11 cellular contexts compared by ENCODE assay signal in genomic region chr3:4739289-4740236, GRCh38.
DNase-seq lines count a peak whose midpoint lies in the region; ATAC-seq, FAIRE-seq and TF ChIP-seq lines count a peak whose summit lies in the region.
"Had no signal": no experiment of that assay in that cellular context is flagged by ENCODE, and none has a peak within 500 bp of the region (broad histone marks: within the 10 kb centered on the region; RNA-seq: fewer than 3 reads in every experiment).

No MANE protein-coding gene starts in this region.

- CTCF ChIA-PET in activated CD8-positive, alpha-beta T cell treated with anti-CD3 and anti-CD28 coated beads for 36 hours (lab: Charles Lee), result interaction anchor here (0.8 to 3.0 kb wide), 7 partner anchors 10 to 319 kb away, joined by 3 to 16 read pairs (median 4); no protein-coding TSS in a partner anchor

- H3K27me3 Mint-ChIP-seq in activated CD8-positive, alpha-beta T cell treated with anti-CD3 and anti-CD28 coated beads for 36 hours, result no peaks in the 10 kb centered on the region

- H3K4me3 ChIP-seq in kidney (ENCODE audit: low read length in 2 of 2) (no peak overlapping the region), suprapubic skin (no peak overlapping the region)

- DNase-seq in activated CD8-positive, alpha-beta memory T cell treated with anti-CD3 and anti-CD28 coated beads for 24 hours, result peak; percentile 70
- no peak for DNase-seq in activated CD8-positive, alpha-beta memory T cell treated with anti-CD3 and anti-CD28 coated beads, Interleukin-2, amount 50 U/mL, for 48 hours
- peak; percentile 69 for DNase-seq in activated CD8-positive, alpha-beta T cell treated with anti-CD3 and anti-CD28 coated beads for 36 hours
- no peak for DNase-seq in kidney
- DNase-seq in suprapubic skin (ENCODE audit: low spot score in 2 of 2), result peak in 1 of 2 donors; percentile 70
- no peak for DNase-seq in H4 (ENCODE audit: low spot score)
- no peak for DNase-seq in NCI-H2196 (lab: John Stamatoyannopoulos, UW; ENCODE audit: unreplicated experiment)
- no peak for DNase-seq in NCI-H446 treated with DMSO at 0.1 percent for 48 hours (lab: John Stamatoyannopoulos, UW)
- DNase-seq: ACHN; NCI-H1436; stimulated activated CD4-positive, alpha-beta T cell treated with anti-CD3 and anti-CD28 coated beads, Interleukin-15, amount 100 ng/mL, for 24 hours had no signal

- H3K36me3 Mint-ChIP-seq in activated CD8-positive, alpha-beta T cell treated with anti-CD3 and anti-CD28 coated beads for 36 hours (ENCODE audit: low read depth), result peaks cover 68% of the 10 kb centered on the region

- no peak overlapping the region for H3K9ac ChIP-seq in kidney (ENCODE audit: low read length in 2 of 2)

- no peak for TF ChIP-seq POLR2A in suprapubic skin (IDR thresholded peaks at IDR 0.05)

- H3K27ac ChIP-seq in kidney (ENCODE audit: low read depth in 2 of 2, low read length in 2 of 2), result peak overlapping the region; percentile 90 to 92
- peak overlapping the region; percentile 84 for H3K27ac ChIP-seq in suprapubic skin

- peak; percentile 64 for ATAC-seq in activated CD8-positive, alpha-beta T cell treated with anti-CD3 and anti-CD28 coated beads for 36 hours

- intact Hi-C loops in activated CD8-positive, alpha-beta T cell treated with anti-CD3 and anti-CD28 coated beads for 36 hours (cut with micrococcal nuclease), result loop anchor here (2.0 to 10.0 kb wide), 4 partner anchors 37 to 455 kb away; partner anchors contain the start of gene BHLHE40
- intact Hi-C loops in kidney (cut with DNase I), result no loop called here

- WGBS in suprapubic skin, result 95% methylated on average over 9 of the region's 9 CpGs

- peaks cover 17 to 20% of the 10 kb centered on the region in 2 donors for H3K4me1 ChIP-seq in kidney (ENCODE audit: control insufficient read depth in 1 of 2, insufficient read depth in 1 of 2, low read depth in 1 of 2, low read length in 2 of 2)
- peaks cover 69% of the 10 kb centered on the region for H3K4me1 ChIP-seq in suprapubic skin

- POLR2A ChIA-PET in activated CD8-positive, alpha-beta T cell treated with anti-CD3 and anti-CD28 coated beads for 36 hours (lab: Charles Lee), result interaction anchor here (0.9 to 1.5 kb wide), 11 partner anchors 11 to 262 kb away, joined by 3 to 8 read pairs (median 3); partner anchors contain the start of gene BHLHE40

- peak overlapping the region; percentile 34 for H3K4me3 Mint-ChIP-seq in activated CD8-positive, alpha-beta T cell treated with anti-CD3 and anti-CD28 coated beads for 36 hours

- H3K4me1 Mint-ChIP-seq in activated CD8-positive, alpha-beta T cell treated with anti-CD3 and anti-CD28 coated beads for 36 hours (ENCODE audit: low read depth), result peaks cover 72% of the 10 kb centered on the region

- H3K36me3 ChIP-seq in kidney (ENCODE audit: control insufficient read depth in 1 of 2, insufficient read depth in 2 of 2, low read length in 2 of 2), result peaks cover 8 to 9% of the 10 kb centered on the region in 2 donors
- no peaks in the 10 kb centered on the region for H3K36me3 ChIP-seq in suprapubic skin

- no peaks in the 10 kb centered on the region for H3K27me3 ChIP-seq in suprapubic skin

- peak overlapping the region; percentile 91 for H3K27ac Mint-ChIP-seq in activated CD8-positive, alpha-beta T cell treated with anti-CD3 and anti-CD28 coated beads for 36 hours

- TF ChIP-seq EP300 in suprapubic skin (IDR thresholded peaks at IDR 0.05), result no peak

- FAIRE-seq in kidney (lab: Jason Lieb, UNC), result no peak

- peaks cover 18% of the 10 kb centered on the region for H3K9me3 Mint-ChIP-seq in activated CD8-positive, alpha-beta T cell treated with anti-CD3 and anti-CD28 coated beads for 36 hours

- H3K9me3 ChIP-seq in kidney (ENCODE audit: control insufficient read depth in 1 of 2, low read length in 2 of 2) (no peaks in the 10 kb centered on the region), suprapubic skin (no peaks in the 10 kb centered on the region)

- TF ChIP-seq CTCF in activated CD8-positive, alpha-beta T cell treated with anti-CD3 and anti-CD28 coated beads for 36 hours (IDR thresholded peaks at IDR 0.05), result no peak
- no peak for TF ChIP-seq CTCF in kidney (IDR thresholded peaks at IDR 0.05; ENCODE audit: borderline replicate concordance, extremely low read depth, insufficient read depth)
- TF ChIP-seq CTCF in suprapubic skin (IDR thresholded peaks at IDR 0.05), result no peak

Comparison
In these comparisons a context has a peak if more than half of its experiments do, and no peak if none do; other contexts are left out.
1. DNase-seq: peak in activated CD8-positive, alpha-beta memory T cell treated with anti-CD3 and anti-CD28 coated beads for 24 hours (single experiment) and activated CD8-positive, alpha-beta T cell treated with anti-CD3 and anti-CD28 coated beads for 36 hours (single experiment); none in activated CD8-positive, alpha-beta memory T cell treated with anti-CD3 and anti-CD28 coated beads, Interleukin-2, amount 50 U/mL, for 48 hours (single experiment), kidney (single experiment), H4 (single experiment), NCI-H2196 (single experiment) and NCI-H446 treated with DMSO at 0.1 percent for 48 hours (single experiment).